8 cellular contexts compared by ENCODE assay signal in the genomic region with DNA sequence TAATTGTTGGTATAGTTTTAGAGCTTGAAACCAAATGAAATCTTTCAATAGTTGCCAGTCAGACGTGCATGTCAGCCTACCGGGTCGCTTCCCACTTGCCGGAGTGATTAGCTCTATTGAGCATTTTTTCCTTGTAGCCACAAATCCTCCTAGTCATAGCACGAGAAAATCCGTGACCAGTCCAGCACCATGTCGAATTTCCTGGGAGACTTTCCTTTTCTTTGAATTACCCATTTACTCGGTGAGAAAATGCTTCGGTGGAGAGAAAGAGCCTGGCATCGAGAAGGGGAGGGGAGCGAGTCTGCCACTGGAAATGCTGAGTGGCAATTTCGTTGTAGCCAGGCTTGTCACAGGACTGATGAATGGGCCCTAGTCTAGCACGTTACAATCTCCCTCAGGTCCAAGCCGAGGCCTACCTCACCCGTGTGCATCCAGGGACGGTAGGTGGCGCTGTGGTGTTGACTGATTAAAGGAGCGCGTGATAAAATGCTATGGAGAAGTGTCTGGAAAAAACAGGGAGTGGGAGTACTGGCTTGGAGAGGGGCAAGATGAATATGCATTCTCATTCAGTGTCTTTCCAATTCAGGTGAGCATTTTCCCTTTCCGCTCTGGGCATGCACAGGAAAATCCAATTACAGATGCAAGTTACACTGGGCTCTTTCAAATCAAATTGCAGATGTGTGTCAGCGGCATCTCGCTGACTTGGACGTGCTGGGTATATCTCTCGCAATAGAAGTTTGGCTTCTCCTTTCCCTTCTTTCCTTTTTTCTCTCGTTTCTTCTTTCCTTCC.
DNase-seq lines count a peak whose midpoint lies in the region; ATAC-seq and TF ChIP-seq lines count a peak whose summit lies in the region.

No MANE protein-coding gene starts in this region.

- no peaks in the 10 kb centered on the region for H3K36me3 ChIP-seq in OCI-LY1 (ENCODE audit: insufficient read depth, low read length)
- H3K36me3 ChIP-seq in fibroblast of lung (ENCODE audit: control insufficient read depth, insufficient read depth, low read length) = no peaks in the 10 kb centered on the region

- H3K4me2 ChIP-seq in OCI-LY1 (ENCODE audit: low read length) (no peak overlapping the region), fibroblast of lung (ENCODE audit: extremely low read depth, insufficient read depth, low read length) (no peak overlapping the region)

- no peaks in the 10 kb centered on the region for H3F3A ChIP-seq in OCI-LY1 (ENCODE audit: insufficient read depth, low read length)

- H4K20me1 ChIP-seq in OCI-LY1 (ENCODE audit: insufficient read depth, low read length) (no peaks in the 10 kb centered on the region), fibroblast of lung (ENCODE audit: control insufficient read depth, extremely low read depth, insufficient read depth, low read length) (no peaks in the 10 kb centered on the region)

- no peaks in the 10 kb centered on the region for H3K4me1 Mint-ChIP-seq in neural crest cell

- no peaks in the 10 kb centered on the region for H3K79me2 ChIP-seq in OCI-LY1 (ENCODE audit: insufficient read depth, low read length)
- H3K79me2 ChIP-seq in fibroblast of lung (ENCODE audit: control insufficient read depth, insufficient read depth, low read length) = no peaks in the 10 kb centered on the region

- H3K4me3 ChIP-seq in OCI-LY1 (ENCODE audit: low read depth, low read length, poor library complexity, severe bottlenecking) (no peak overlapping the region), fibroblast of lung (replicated peaks in 1 of 4; ENCODE audit: control extremely low read depth in 1 of 4, insufficient read depth in 1 of 4, low read depth in 3 of 4, low read length in 4 of 4) (no peak overlapping the region)

- H3K27ac Mint-ChIP-seq in neural crest cell (ENCODE audit: unreplicated experiment) = peak overlapping the region; percentile 37

- H3K4me1 ChIP-seq in OCI-LY1 (ENCODE audit: insufficient read depth, low read length, severe bottlenecking) (no peaks in the 10 kb centered on the region), fibroblast of lung (ENCODE audit: control insufficient read depth, extremely low read depth, insufficient read depth, low read length) (no peaks in the 10 kb centered on the region)

- H3K4me3 Mint-ChIP-seq in neural crest cell = no peak overlapping the region

- no peak overlapping the region for H2AFZ ChIP-seq in OCI-LY1 (ENCODE audit: low read length)
- no peak overlapping the region for H2AFZ ChIP-seq in fibroblast of lung (ENCODE audit: low read length)

- H3K27ac ChIP-seq in C4-2B (no peak overlapping the region), OCI-LY1 (ENCODE audit: low read depth, low read length, poor library complexity, severe bottlenecking) (no peak overlapping the region), fibroblast of lung (ENCODE audit: insufficient read depth, low read length) (no peak overlapping the region), substantia nigra (ENCODE audit: low read depth, low read length, poor library complexity, severe bottlenecking) (no peak overlapping the region)

- H3K27me3 Mint-ChIP-seq in neural crest cell (ENCODE audit: low read depth) = no peaks in the 10 kb centered on the region

- no peaks in the 10 kb centered on the region for H3K9me3 Mint-ChIP-seq in neural crest cell

- no peaks in the 10 kb centered on the region for H3K36me3 Mint-ChIP-seq in neural crest cell (ENCODE audit: low read depth)

- no peaks in the 10 kb centered on the region for H3K9me2 ChIP-seq in OCI-LY1 (ENCODE audit: low read depth, low read length)

- DNase-seq in activated T-cell treated with anti-CD3 and anti-CD28 coated beads for 4 hours (peak; percentile 33), fibroblast of lung (ENCODE audit: low read depth in 2 of 2) (peak; percentile 19 to 46), neural crest cell (ENCODE audit: low read depth, low spot score) (peak; percentile 90), substantia nigra (lab: John Stamatoyannopoulos, UW) (peak in 48 of 49 donors; percentile 3 to 88 (median 64))

- TF ChIP-seq CTCF in C4-2B (conservative IDR thresholded peaks at IDR 0.05) (peak; percentile 90), OCI-LY1 (IDR thresholded peaks at IDR 0.05; ENCODE audit: low read length) (peak; percentile 92), fibroblast of lung (conservative IDR thresholded peaks at IDR 0.05 in 1 of 2, IDR thresholded peaks at IDR 0.05 in 1 of 2; ENCODE audit: low read depth in 1 of 2, low read length in 2 of 2) (peak; percentile 59 to 63), neural crest cell (conservative IDR thresholded peaks at IDR 0.05) (peak; percentile 93)

- peak; percentile 33 for ATAC-seq in GM19328 (IDR thresholded peaks at IDR 0.05; ENCODE audit: unreplicated experiment)
- ATAC-seq in HG03469 (IDR thresholded peaks at IDR 0.05; ENCODE audit: unreplicated experiment) = peak; percentile 31

- H3K9ac ChIP-seq in OCI-LY1 (ENCODE audit: low read length) (no peak overlapping the region), fibroblast of lung (ENCODE audit: insufficient read depth, low read length) (no peak overlapping the region)

- H3K9me3 ChIP-seq in OCI-LY1 (ENCODE audit: low read length) (no peaks in the 10 kb centered on the region), fibroblast of lung (ENCODE audit: control insufficient read depth, insufficient read depth, low read depth, low read length) (no peaks in the 10 kb centered on the region)

- H3K27me3 ChIP-seq in OCI-LY1 (ENCODE audit: insufficient read depth, low read length) = no peaks in the 10 kb centered on the region
- no peaks in the 10 kb centered on the region for H3K27me3 ChIP-seq in fibroblast of lung (ENCODE audit: control insufficient read depth, insufficient read depth, low read length)

Comparison
In these comparisons a context has a peak if more than half of its experiments do, and no peak if none do; other contexts are left out.
1. DNase-seq: peak in every context shown above with its lines; median percentile 90 in neural crest cell; 64 in substantia nigra; 33 in activated T-cell treated with anti-CD3 and anti-CD28 coated beads for 4 hours; 32 in fibroblast of lung.